8 cellular contexts compared by ENCODE assay signal in genomic region chr1:150152772-150153461, GRCh38. TPM values are rescaled to one million over a fixed set of nuclear protein-coding genes. Genes with fewer than 3 reads are reported as not detected.
DNase-seq lines count a peak whose midpoint lies in the region; ATAC-seq and FAIRE-seq lines count a peak whose summit lies in the region.

No MANE protein-coding gene starts in this region.

- H3K79me2 ChIP-seq in trophoblast cell (ENCODE audit: control insufficient read depth, insufficient read depth, low read length, poor library complexity), result peaks cover 17% of the 10 kb centered on the region

- H3K23ac ChIP-seq in trophoblast cell (ENCODE audit: low read length), result peak overlapping the region; percentile 71

- H2AK5ac ChIP-seq in trophoblast cell (ENCODE audit: low read length), result no peak overlapping the region

- no peak overlapping the region for H3K27ac ChIP-seq in trophoblast cell (ENCODE audit: low read depth, low read length)

- H3K79me1 ChIP-seq in trophoblast cell (ENCODE audit: low read length), result peaks cover 20% of the 10 kb centered on the region

- peaks cover 26 to 47% of the 10 kb centered on the region in 2 experiments for H3K36me3 ChIP-seq in trophoblast cell (ENCODE audit: control insufficient read depth in 1 of 2, insufficient read depth in 2 of 2, low read length in 2 of 2)

- WGBS in trophoblast cell (ENCODE audit: extremely low coverage, insufficient coverage, insufficient read length), result no CpG with 5 or more reads among the region's 8 CpGs

- DNase-seq in COLO829 (ENCODE audit: low spot score) (peak; percentile 64), RCC 7860 (ENCODE audit: low spot score) (peak; percentile 37), fibroblast of gingiva (ENCODE audit: low read depth) (peak; percentile 67), trophoblast cell (no peak), 8988T (no peak)
- no peak for DNase-seq in stimulated activated naive CD4-positive, alpha-beta T cell treated with Interleukin-2 at 50 U/mL for 16 hours (lab: John Stamatoyannopoulos, UW)

- no peak overlapping the region for H2BK5ac ChIP-seq in trophoblast cell (ENCODE audit: low read depth, low read length, poor library complexity)

- H3K27me3 ChIP-seq in trophoblast cell (ENCODE audit: insufficient read depth, low read length), result peaks cover 3% of the 10 kb centered on the region

- no peak overlapping the region for H4K91ac ChIP-seq in trophoblast cell (ENCODE audit: low read depth, low read length)

- H3K4me1 ChIP-seq in trophoblast cell (ENCODE audit: control insufficient read depth in 1 of 2, insufficient read depth in 2 of 2, low read length in 2 of 2), result peaks cover 12 to 13% of the 10 kb centered on the region in 2 experiments

- no peak overlapping the region for H2BK120ac ChIP-seq in trophoblast cell (ENCODE audit: insufficient read depth, low read length, poor library complexity)

- peak overlapping the region; percentile 48 for H4K8ac ChIP-seq in trophoblast cell (ENCODE audit: low read depth, low read length)

- H3K9ac ChIP-seq in trophoblast cell (ENCODE audit: low read length), result no peak overlapping the region

- ATAC-seq in HG03108 (IDR thresholded peaks at IDR 0.05; ENCODE audit: unreplicated experiment), result no peak
- no peak for ATAC-seq in GM21737 (IDR thresholded peaks at IDR 0.05; ENCODE audit: unreplicated experiment)

- no peak overlapping the region for H2BK12ac ChIP-seq in trophoblast cell (ENCODE audit: low read length)

- H4K12ac ChIP-seq in trophoblast cell (ENCODE audit: low read depth, low read length), result no peak overlapping the region

- H2AFZ ChIP-seq in trophoblast cell (ENCODE audit: insufficient read depth, low read length, poor library complexity), result no peak overlapping the region

- H3K9me3 ChIP-seq in trophoblast cell (ENCODE audit: insufficient read depth, low read depth, low read length), result no peaks in the 10 kb centered on the region

- no peak overlapping the region for H3K4me3 ChIP-seq in trophoblast cell (ENCODE audit: low read depth, low read length)

- H3K18ac ChIP-seq in trophoblast cell (ENCODE audit: low read length), result no peak overlapping the region

- no peak overlapping the region for H3K4ac ChIP-seq in trophoblast cell (ENCODE audit: low read depth, low read length)

- no peak for FAIRE-seq in RCC 7860 (lab: Jason Lieb, UNC)

- no peak overlapping the region for H3K4me2 ChIP-seq in trophoblast cell (ENCODE audit: low read length)

- no peak overlapping the region for H3K14ac ChIP-seq in trophoblast cell (ENCODE audit: low read length)

RNA-seq across cellular contexts. Expression of gene PLEKHO1, which starts 3.2 kb away (rescaled TPM):
- polyA plus RNA-seq in trophoblast cell (2013), result 40.7 and 41.3 TPM in 2 replicates

Comparison
In these comparisons a context has a peak if more than half of its experiments do, and no peak if none do; other contexts are left out.
1. DNase-seq: peak in COLO829 (single experiment), RCC 7860 (single experiment) and fibroblast of gingiva (single experiment); none in trophoblast cell (0 of 2), 8988T (single experiment) and stimulated activated naive CD4-positive, alpha-beta T cell treated with Interleukin-2 at 50 U/mL for 16 hours (single experiment).